Comparison of ENCODE assay signal across 8 cellular contexts in genomic region chr5:150672884-150673275, GRCh38. TPM values are rescaled to one million over a fixed set of nuclear protein-coding genes. Genes with fewer than 3 reads are reported as not detected.
A peak's percentile ranks its signal among the peaks of the same experiment; 100 is the strongest.
DNase-seq lines count a peak whose midpoint lies in the region; ATAC-seq and TF ChIP-seq lines count a peak whose summit lies in the region.
"Had no signal": no experiment of that assay in that cellular context is flagged by ENCODE, and none has a peak within 500 bp of the region (broad histone marks: within the 10 kb centered on the region; RNA-seq: fewer than 3 reads in every experiment).

No MANE protein-coding gene starts in this region.

- peaks cover 35% of the 10 kb centered on the region for H3K4me1 Mint-ChIP-seq in GM23338

- peak overlapping the region; percentile 95 for H3K27ac Mint-ChIP-seq in GM23338

- H3K4me3 ChIP-seq in GM23338 (peak overlapping the region; percentile 77), WI38 (ENCODE audit: low read depth, low read length) (peak overlapping the region; percentile 58), hepatocyte (no peak overlapping the region), gastrocnemius medialis (peak overlapping the region; percentile 52 to 56 (median 56))
- H3K4me3 ChIP-seq: SJCRH30 had no signal

- H3F3A ChIP-seq in GM23338 (replicated peaks; ENCODE audit: low read depth) = peaks cover 26% of the 10 kb centered on the region

- ATAC-seq in GM23338 (no peak), gastrocnemius medialis (no peak), GM18505 (IDR thresholded peaks at IDR 0.05; ENCODE audit: unreplicated experiment) (no peak)

- H3K9me3 ChIP-seq in hepatocyte (ENCODE audit: low read depth) (no peaks in the 10 kb centered on the region), gastrocnemius medialis (no peaks in the 10 kb centered on the region)
- H3K9me3 ChIP-seq: SJCRH30 had no signal

- H3K27ac ChIP-seq in GM23338 (ENCODE audit: low read depth) = peak overlapping the region; percentile 95
- H3K27ac ChIP-seq in hepatocyte = no peak overlapping the region
- H3K27ac ChIP-seq in gastrocnemius medialis = peak overlapping the region; percentile 82 to 97 (median 92)
- H3K27ac ChIP-seq: SJCRH30 had no signal

- no peak for TF ChIP-seq POLR2A in gastrocnemius medialis (IDR thresholded peaks at IDR 0.05)
- no peak for TF ChIP-seq POLR2A in GM18505 (IDR thresholded peaks at IDR 0.05; ENCODE audit: borderline replicate concordance, extremely low read depth, insufficient read depth, insufficient read length)

- H3K4me1 ChIP-seq in GM23338 (ENCODE audit: insufficient read depth) = peaks cover 27% of the 10 kb centered on the region
- H3K4me1 ChIP-seq in hepatocyte (ENCODE audit: insufficient read depth) = peaks cover 8% of the 10 kb centered on the region
- H3K4me1 ChIP-seq in gastrocnemius medialis = peaks cover 48 to 63% of the 10 kb centered on the region in 2 donors

- in situ Hi-C loops in gastrocnemius medialis (cut with MboI; ENCODE audit: low sequenced_read_pairs in 4 of 4) = no loop called here

- H3K4me2 ChIP-seq in GM23338 (peak overlapping the region; percentile 96), hepatocyte (peak overlapping the region; percentile 99)

- H3K4me3 Mint-ChIP-seq in GM23338 = peak overlapping the region; percentile 91

- WGBS in hepatocyte (ENCODE audit: low lambda C conversion rate, missing lambda C conversion rate) = 75% methylated on average over 7 of the region's 7 CpGs

- intact Hi-C loops in gastrocnemius medialis (cut with DNase I; ENCODE audit: low total_unique reads) = loop anchor here (10.0 kb wide), 1 partner anchor 228 kb away; the partner anchor contains the start of gene RPS14

- peaks cover 2% of the 10 kb centered on the region for H3K27me3 Mint-ChIP-seq in GM23338 (ENCODE audit: insufficient read depth, low read depth, poor library complexity)

- peaks cover 4% of the 10 kb centered on the region; the same call in 1 of the 3 replicates for H3K9me3 Mint-ChIP-seq in GM23338

- H3K79me2 ChIP-seq in GM23338 (replicated peaks; ENCODE audit: insufficient read depth) (peaks cover 19% of the 10 kb centered on the region), hepatocyte (no peaks in the 10 kb centered on the region)

- peak overlapping the region; percentile 75 for H2AFZ ChIP-seq in GM23338
- peak overlapping the region; percentile 93 for H2AFZ ChIP-seq in hepatocyte

- DNase-seq in GM23338 (ENCODE audit: low spot score) (no peak), hepatocyte (ENCODE audit: low spot score) (no peak), gastrocnemius medialis (no peak), iPS-NIHi11 (ENCODE audit: low spot score) (no peak), NCI-H1436 treated with DMSO at 0.1 percent for 48 hours (lab: John Stamatoyannopoulos, UW) (no peak)
- DNase-seq: SJCRH30 had no signal

- H3K27me3 ChIP-seq in GM23338 (ENCODE audit: insufficient read depth) = no peaks in the 10 kb centered on the region
- H3K27me3 ChIP-seq in hepatocyte = peaks cover 17% of the 10 kb centered on the region
- no peaks in the 10 kb centered on the region for H3K27me3 ChIP-seq in gastrocnemius medialis
- H3K27me3 ChIP-seq: SJCRH30 had no signal

- H4K20me1 ChIP-seq in GM23338 (replicated peaks; ENCODE audit: insufficient read depth) = no peaks in the 10 kb centered on the region
- H4K20me1 ChIP-seq in hepatocyte (ENCODE audit: insufficient read depth, poor library complexity, severe bottlenecking) = no peaks in the 10 kb centered on the region

- H3K36me3 ChIP-seq in GM23338 (ENCODE audit: insufficient read depth) (no peaks in the 10 kb centered on the region; the same call in 1 of the 2 replicates), hepatocyte (replicated peaks; ENCODE audit: insufficient read depth, low read depth) (no peaks in the 10 kb centered on the region), gastrocnemius medialis (no peaks in the 10 kb centered on the region)
- H3K36me3 ChIP-seq: SJCRH30 had no signal

- H3K36me3 Mint-ChIP-seq in GM23338 (ENCODE audit: low read depth) = peaks cover 42% of the 10 kb centered on the region

- TF ChIP-seq CTCF in GM23338 (conservative IDR thresholded peaks at IDR 0.05; ENCODE audit: low read depth in 2 of 2) = no peak
- no peak for TF ChIP-seq CTCF in WI38 (IDR thresholded peaks at IDR 0.05; ENCODE audit: low read depth, low read length)
- TF ChIP-seq CTCF in hepatocyte (IDR thresholded peaks at IDR 0.05; ENCODE audit: poor library complexity) = no peak
- TF ChIP-seq CTCF in gastrocnemius medialis (IDR thresholded peaks at IDR 0.05 in 4 of 5, conservative IDR thresholded peaks at IDR 0.05 in 1 of 5) = no peak

- H3K9me2 ChIP-seq in GM23338 (ENCODE audit: insufficient read depth) = no peaks in the 10 kb centered on the region
- H3K9me2 ChIP-seq in hepatocyte (replicated peaks; ENCODE audit: insufficient read depth) = no peaks in the 10 kb centered on the region

TF ChIP-seq in GM23338, 12 proteins besides CTCF, POLR2A, EP300 and RAD21:
- TF ChIP-seq POLR2AphosphoS5 (IDR thresholded peaks at IDR 0.05; ENCODE audit: low read depth) = no peak

RNA-seq across cellular contexts. Expression of gene MYOZ3, which starts 11.8 kb away (rescaled TPM):
- 13.8 and 26.4 TPM in 2 replicates for total RNA-seq in GM23338 (2014; rRNA removed; shearing (Covaris generic))
- polyA plus RNA-seq in GM23338 (2016; fragmentation: Nextera tagmentation; extraction: Ambion mirVana) (10.9 and 12.7 TPM in 2 replicates), hepatocyte (0.83 and 1.8 TPM in 2 replicates)
- total RNA-seq in hepatocyte (0.92 and 1.1 TPM in 2 replicates), gastrocnemius medialis (10 to 100 TPM in 3 of 4 donors, 1 to 10 TPM in 1; 4.8 to 12.6 (median 11.3) TPM)

RNA-seq across cellular contexts. Expression of gene RBM22, which starts 28.0 kb away (rescaled TPM):
- 30.7 and 32.3 TPM in 2 replicates for total RNA-seq in GM23338 (2014; rRNA removed; shearing (Covaris generic))
- polyA plus RNA-seq in GM23338 (2016; fragmentation: Nextera tagmentation; extraction: Ambion mirVana) (20.3 and 23.4 TPM in 2 replicates), hepatocyte (32.9 and 38.6 TPM in 2 replicates)
- total RNA-seq in hepatocyte (39.3 and 42.6 TPM in 2 replicates), gastrocnemius medialis (10 to 100 TPM; 22.5 to 31.0 (median 26.2) TPM)

RNA-seq across cellular contexts. Expression of gene SYNPO, which starts 32.4 kb away (rescaled TPM):
- 1.3 and 3.0 TPM in 2 replicates for total RNA-seq in GM23338 (2014; rRNA removed; shearing (Covaris generic))
- polyA plus RNA-seq in GM23338 (2016; fragmentation: Nextera tagmentation; extraction: Ambion mirVana) (0.16 and 0.38 TPM in 2 replicates), hepatocyte (5.3 and 7.1 TPM in 2 replicates)
- total RNA-seq in hepatocyte (6.9 and 8.4 TPM in 2 replicates), gastrocnemius medialis (100 to 1,000 TPM; 419 to 569 (median 539) TPM)

Comparison
In these comparisons a context has a peak if more than half of its experiments do, and no peak if none do; other contexts are left out.
1. RNA of gene SYNPO, which starts 32.4 kb away (total RNA-seq): 419 to 569 TPM in gastrocnemius medialis; 6.9 to 8.4 TPM in hepatocyte and 1.3 to 3.0 TPM in GM23338; every median in the first group is over 10 times any median in the second.